2 cellular contexts compared by ENCODE assay signal in genomic region chr17:64261422-64262124, GRCh38.
TF ChIP-seq lines count a peak whose summit lies in the region.

No MANE protein-coding gene starts in this region.

TF ChIP-seq in SK-N-SH, 30 proteins besides CTCF, POLR2A, EP300 and RAD21 (continued from another document):
- no peak for TF ChIP-seq CHD2 (IDR thresholded peaks at IDR 0.05; ENCODE audit: low read length, partially characterized antibody)
TF ChIP-seq in SK-N-SH: peak in this region for 0.

TF ChIP-seq in SK-N-SH treated with all-trans-retinoic acid at 6 μM for 48 hours, 23 proteins besides CTCF, POLR2A, EP300 and RAD21 (continued from another document):
- no peak for TF ChIP-seq ZFP30 (CRISPR knock-in tag; IDR thresholded peaks at IDR 0.05)
- TF ChIP-seq, protein P1, sequence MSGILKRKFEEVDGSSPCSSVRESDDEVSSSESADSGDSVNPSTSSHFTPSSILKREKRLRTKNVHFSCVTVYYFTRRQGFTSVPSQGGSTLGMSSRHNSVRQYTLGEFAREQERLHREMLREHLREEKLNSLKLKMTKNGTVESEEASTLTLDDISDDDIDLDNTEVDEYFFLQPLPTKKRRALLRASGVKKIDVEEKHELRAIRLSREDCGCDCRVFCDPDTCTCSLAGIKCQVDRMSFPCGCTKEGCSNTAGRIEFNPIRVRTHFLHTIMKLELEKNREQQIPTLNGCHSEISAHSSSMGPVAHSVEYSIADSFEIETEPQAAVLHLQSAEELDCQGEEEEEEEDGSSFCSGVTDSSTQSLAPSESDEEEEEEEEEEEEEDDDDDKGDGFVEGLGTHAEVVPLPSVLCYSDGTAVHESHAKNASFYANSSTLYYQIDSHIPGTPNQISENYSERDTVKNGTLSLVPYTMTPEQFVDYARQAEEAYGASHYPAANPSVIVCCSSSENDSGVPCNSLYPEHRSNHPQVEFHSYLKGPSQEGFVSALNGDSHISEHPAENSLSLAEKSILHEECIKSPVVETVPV (CRISPR knock-in tag; IDR thresholded peaks at IDR 0.05), result no peak
